8 cellular contexts compared by ENCODE assay signal in genomic region chr1:116853680-116854191, GRCh38. TPM values are rescaled to one million over a fixed set of nuclear protein-coding genes. Genes with fewer than 3 reads are reported as not detected.
DNase-seq lines count a peak whose midpoint lies in the region; ATAC-seq, FAIRE-seq and TF ChIP-seq lines count a peak whose summit lies in the region.
"Had no signal": no experiment of that assay in that cellular context is flagged by ENCODE, and none has a peak within 500 bp of the region (broad histone marks: within the 10 kb centered on the region; RNA-seq: fewer than 3 reads in every experiment).

No MANE protein-coding gene starts in this region.

- DNase-seq in H4 (ENCODE audit: low spot score) (peak; percentile 77), NCI-H1930 (lab: John Stamatoyannopoulos, UW) (peak; percentile 23 to 38), astrocyte (ENCODE audit: low read depth) (peak; percentile 96), HepG2 (ENCODE audit: low spot score) (peak; percentile 58), GF-D8 (lab: John Stamatoyannopoulos, UW) (no peak), T-cell (no peak)
- DNase-seq: activated B cell treated with CpG ODN at 0.5 μM for 24 hours had no signal

- H4K20me1 ChIP-seq in astrocyte (ENCODE audit: insufficient read depth, low read length) = no peaks in the 10 kb centered on the region
- H4K20me1 ChIP-seq in HepG2 (ENCODE audit: insufficient read depth, low read length) = no peaks in the 10 kb centered on the region

- H3K4me3 Mint-ChIP-seq in astrocyte (ENCODE audit: unreplicated experiment) (peak overlapping the region; percentile 16), T-cell (no peak overlapping the region)
- H3K4me3 Mint-ChIP-seq: activated B cell treated with CpG ODN at 0.5 μM for 24 hours had no signal

- H3K9me3 Mint-ChIP-seq in astrocyte (ENCODE audit: unreplicated experiment) (peaks cover 4% of the 10 kb centered on the region), T-cell (no peaks in the 10 kb centered on the region)

- TF ChIP-seq CTCF in astrocyte (IDR thresholded peaks at IDR 0.05; ENCODE audit: insufficient read depth, low read depth, low read length) (no peak), HepG2 (CRISPR knock-in tag; IDR thresholded peaks at IDR 0.05) (no peak)

- H3K36me3 Mint-ChIP-seq in astrocyte (ENCODE audit: low read depth, unreplicated experiment) = no peaks in the 10 kb centered on the region
- no peaks in the 10 kb centered on the region for H3K36me3 Mint-ChIP-seq in T-cell

- H3K4me3 ChIP-seq in astrocyte (ENCODE audit: insufficient read depth, low read depth, low read length) = peak overlapping the region; percentile 18
- H3K4me3 ChIP-seq in HepG2 (replicated peaks in 1 of 3; ENCODE audit: insufficient read depth in 1 of 3, low read depth in 2 of 3, low read length in 3 of 3) = peak overlapping the region in 2 of 3 experiments; percentile 18 to 19; a peak in 2 of 6 replicates

- H3K27me3 Mint-ChIP-seq in astrocyte (ENCODE audit: low read depth, unreplicated experiment) = no peaks in the 10 kb centered on the region
- H3K27me3 Mint-ChIP-seq in T-cell = no peaks in the 10 kb centered on the region

- H3K36me3 ChIP-seq in astrocyte (ENCODE audit: insufficient read depth, low read length) = no peaks in the 10 kb centered on the region
- H3K36me3 ChIP-seq in HepG2 (replicated peaks in 1 of 2; ENCODE audit: control insufficient read depth in 1 of 2, insufficient read depth in 2 of 2, low read length in 2 of 2) = no peaks in the 10 kb centered on the region

- POLR2A ChIA-PET in HepG2 (lab: Yijun Ruan, JAX) = interaction anchor here (0.7 kb wide), 1 partner anchor 66 kb away, joined by 3 read pairs; no protein-coding TSS in a partner anchor
- POLR2A ChIA-PET in T-cell (lab: Charles Lee) = interaction anchor here in 1 of 2 donors (0.6 kb wide), 1 partner anchor 102 kb away, joined by 3 read pairs; no protein-coding TSS in a partner anchor

- H3K4me2 ChIP-seq in astrocyte (ENCODE audit: low read length) (peak overlapping the region; percentile 72), HepG2 (ENCODE audit: low read depth, low read length) (peak overlapping the region; percentile 65)

- peaks cover 72% of the 10 kb centered on the region for H3K4me1 Mint-ChIP-seq in astrocyte (ENCODE audit: low read depth, unreplicated experiment)
- peaks cover 13 to 20% (median 17%) of the 10 kb centered on the region in 3 donors for H3K4me1 Mint-ChIP-seq in T-cell
- H3K4me1 Mint-ChIP-seq: activated B cell treated with CpG ODN at 0.5 μM for 24 hours had no signal

- TF ChIP-seq RAD21 in HepG2 (CRISPR knock-in tag; IDR thresholded peaks at IDR 0.05) = no peak

- ATAC-seq in HepG2 (peak; percentile 94), T-cell (replicated peaks in 1 of 4) (no peak), HG03460 (IDR thresholded peaks at IDR 0.05; ENCODE audit: unreplicated experiment) (no peak)

- 3% methylated on average over 3 of the region's 3 CpGs for WGBS in HepG2 (ENCODE audit: low lambda C conversion rate)

- H3K79me2 ChIP-seq in astrocyte (ENCODE audit: insufficient read depth, low read length) = no peaks in the 10 kb centered on the region
- no peaks in the 10 kb centered on the region for H3K79me2 ChIP-seq in HepG2 (ENCODE audit: insufficient read depth, low read length)

- BruUV-seq in HepG2 (replicated peaks; lab: Mats Ljungman, UMichigan) = no TSS peak

- no peak for TF ChIP-seq POLR2A in HepG2 (IDR thresholded peaks at IDR 0.05; ENCODE audit: insufficient read depth in 1 of 2, low read depth in 2 of 2, low read length in 2 of 2)

- H3K27ac ChIP-seq in astrocyte (ENCODE audit: low read depth, low read length) (peak overlapping the region; percentile 68), HepG2 (ENCODE audit: extremely low read length, insufficient read depth, low read length) (no peak overlapping the region)

- H3K9ac ChIP-seq in astrocyte (ENCODE audit: low read length) (peak overlapping the region; percentile 49), HepG2 (ENCODE audit: insufficient read depth, low read depth, low read length) (no peak overlapping the region)

- FAIRE-seq in astrocyte (lab: Jason Lieb, UNC) (no peak), HepG2 (lab: Jason Lieb, UNC) (peak; percentile 67)

- H3K9me3 ChIP-seq in astrocyte (ENCODE audit: insufficient read depth, low read depth, low read length) (no peaks in the 10 kb centered on the region), HepG2 (ENCODE audit: low read length) (no peaks in the 10 kb centered on the region)

- no peak overlapping the region for H2AFZ ChIP-seq in astrocyte (ENCODE audit: low read depth, low read length)
- no peak overlapping the region for H2AFZ ChIP-seq in HepG2 (ENCODE audit: low read length)

- H3K27me3 ChIP-seq in astrocyte (ENCODE audit: insufficient read depth, low read length) (no peaks in the 10 kb centered on the region), HepG2 (ENCODE audit: control insufficient read depth in 1 of 2, insufficient read depth in 2 of 2, low read length in 2 of 2) (no peaks in the 10 kb centered on the region)

- peaks cover 61% of the 10 kb centered on the region for H3K4me1 ChIP-seq in astrocyte (ENCODE audit: insufficient read depth, low read length)
- H3K4me1 ChIP-seq in HepG2 (ENCODE audit: insufficient read depth, low read length) = peaks cover 11% of the 10 kb centered on the region

- intact Hi-C loops in HepG2 (cut with micrococcal nuclease; ENCODE audit: unreplicated experiment) = no loop called here

- H3K27ac Mint-ChIP-seq in astrocyte (ENCODE audit: unreplicated experiment) (peak overlapping the region; percentile 96), T-cell (no peak overlapping the region)
- H3K27ac Mint-ChIP-seq: activated B cell treated with CpG ODN at 0.5 μM for 24 hours had no signal

- CTCF ChIA-PET in HepG2 (lab: Yijun Ruan, JAX; ENCODE audit: low intra/inter-chr PET ratio, low total read pairs) (no interaction called here), T-cell (lab: Charles Lee) (interaction anchor here in 1 of 2 donors (0.6 to 1.4 kb wide), 3 partner anchors 201 to 302 kb away, joined by 3 to 6 read pairs (median 4); partner anchors contain the start of gene TTF2)

- in situ Hi-C loops in HepG2 (cut with HindIII; ENCODE audit: extremely low pct_ligation_motif_present, low pct_unique_long_range_greater_than_20kb) = no loop called here

- TF ChIP-seq EP300 in HepG2 (IDR thresholded peaks at IDR 0.05; ENCODE audit: low read depth in 2 of 2, low read length in 2 of 2) (no peak), HepG2 (CRISPR knock-in tag; IDR thresholded peaks at IDR 0.05; ENCODE audit: borderline replicate concordance) (no peak)

TF ChIP-seq in HepG2, 621 proteins besides CTCF, POLR2A, EP300 and RAD21 (continues in another document):
- TF ChIP-seq, protein P1, sequence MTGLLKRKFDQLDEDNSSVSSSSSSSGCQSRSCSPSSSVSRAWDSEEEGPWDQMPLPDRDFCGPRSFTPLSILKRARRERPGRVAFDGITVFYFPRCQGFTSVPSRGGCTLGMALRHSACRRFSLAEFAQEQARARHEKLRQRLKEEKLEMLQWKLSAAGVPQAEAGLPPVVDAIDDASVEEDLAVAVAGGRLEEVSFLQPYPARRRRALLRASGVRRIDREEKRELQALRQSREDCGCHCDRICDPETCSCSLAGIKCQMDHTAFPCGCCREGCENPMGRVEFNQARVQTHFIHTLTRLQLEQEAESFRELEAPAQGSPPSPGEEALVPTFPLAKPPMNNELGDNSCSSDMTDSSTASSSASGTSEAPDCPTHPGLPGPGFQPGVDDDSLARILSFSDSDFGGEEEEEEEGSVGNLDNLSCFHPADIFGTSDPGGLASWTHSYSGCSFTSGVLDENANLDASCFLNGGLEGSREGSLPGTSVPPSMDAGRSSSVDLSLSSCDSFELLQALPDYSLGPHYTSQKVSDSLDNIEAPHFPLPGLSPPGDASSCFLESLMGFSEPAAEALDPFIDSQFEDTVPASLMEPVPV (CRISPR knock-in tag; IDR thresholded peaks at IDR 0.05) = no peak
- TF ChIP-seq ETV5 (CRISPR knock-in tag; IDR thresholded peaks at IDR 0.05; ENCODE audit: borderline replicate concordance) (peak; percentile 46; the same call in 1 of the 2 replicates), FOXK1 (CRISPR knock-in tag; IDR thresholded peaks at IDR 0.05; ENCODE audit: borderline replicate concordance, low read depth) (peak; percentile 42; the same call in 1 of the 2 replicates)

RNA-seq across cellular contexts. Expression of gene PTGFRN, which starts 56.0 kb away (rescaled TPM):
- total RNA-seq in H4 (2014; rRNA removed; shearing (Covaris generic)) = 47.0 and 70.9 TPM in 2 replicates
- total RNA-seq in astrocyte (157 and 213 TPM in 2 replicates), HepG2 (2016; rRNA removed; fragmentation: Illumina TruSeq; extraction: Trizol) (5.2 and 11.3 TPM in 2 replicates), T-cell (under 1 TPM; 0.53 to 0.79 (median 0.63) TPM)
- 0.30 and 0.44 TPM in 2 replicates for total RNA-seq in HepG2 (2016; cell fraction: cytosol; rRNA removed; fragmentation: Illumina TruSeq; extraction: Trizol; ENCODE audit: low read depth)
- total RNA-seq in HepG2 (2016; cell fraction: insoluble cytoplasmic fraction; rRNA removed; fragmentation: Illumina TruSeq; extraction: Trizol) = 4.6 and 10.3 TPM in 2 replicates
- 2.2 and 2.3 TPM in 2 replicates for total RNA-seq in HepG2 (2016; cell fraction: membrane; rRNA removed; fragmentation: Illumina TruSeq; extraction: Trizol)
- 10.6 and 12.9 TPM in 2 replicates for total RNA-seq in HepG2 (2016; cell fraction: nucleus; rRNA removed; fragmentation: Illumina TruSeq; extraction: Trizol)
- 3.3 and 3.5 TPM in 2 replicates for polyA plus RNA-seq in HepG2 (2011; rRNA removed)
- 2.2 and 2.7 TPM in 2 replicates for polyA plus RNA-seq in HepG2 (2011; cell fraction: cytosol; rRNA removed)
- 1.7 and 1.8 TPM in 2 replicates for polyA plus RNA-seq in HepG2 (2011; cell fraction: nucleus; rRNA removed)
- 2.2 and 3.3 TPM in 2 replicates for polyA plus RNA-seq in HepG2 (2012)
- 0.94 and 1.1 TPM in 2 replicates for polyA plus RNA-seq in HepG2 (2016; cell fraction: cytosol; fragmentation: Illumina TruSeq; extraction: Trizol; ENCODE audit: low read depth)
- polyA plus RNA-seq in HepG2 (2016; cell fraction: insoluble cytoplasmic fraction; fragmentation: Illumina TruSeq; extraction: Trizol; ENCODE audit: low read depth) = 4.4 and 4.6 TPM in 2 replicates
- 1.9 and 2.4 TPM in 2 replicates for polyA plus RNA-seq in HepG2 (2016; cell fraction: membrane; fragmentation: Illumina TruSeq; extraction: Trizol; ENCODE audit: low read depth)
- 15.1 and 17.0 TPM in 2 replicates for polyA plus RNA-seq in HepG2 (2016; cell fraction: nucleus; fragmentation: Illumina TruSeq; extraction: Trizol; ENCODE audit: insufficient read depth, low read depth)
- 7.4 and 47.2 TPM in 2 replicates for polyA minus RNA-seq in HepG2 (2011; rRNA and poly(A)+ RNA removed; ENCODE audit: low replicate concordance)
- polyA minus RNA-seq in HepG2 (2011; cell fraction: cytosol; rRNA and poly(A)+ RNA removed) = 2.9 and 5.4 TPM in 2 replicates
- polyA minus RNA-seq in HepG2 (2011; cell fraction: nucleus; rRNA and poly(A)+ RNA removed) = 3.1 and 3.5 TPM in 2 replicates
- total RNA-seq: activated B cell treated with CpG ODN at 0.5 μM for 24 hours had no signal

Comparison
In these comparisons a context has a peak if more than half of its experiments do, and no peak if none do; other contexts are left out.
1. DNase-seq: peak in H4 (single experiment), NCI-H1930 (2 of 2), astrocyte (single experiment) and HepG2 (single experiment); none in GF-D8 (single experiment) and T-cell (0 of 34).